In genomic region chr2:85159589-85159988, GRCh38 we compare ENCODE assay signal across 27 cellular contexts. TPM values are rescaled to one million over a fixed set of nuclear protein-coding genes. Genes with fewer than 3 reads are reported as not detected.
"Had no signal": no experiment of that assay in that cellular context is flagged by ENCODE, and none has a peak within 500 bp of the region (broad histone marks: within the 10 kb centered on the region; RNA-seq: fewer than 3 reads in every experiment).

No MANE protein-coding gene starts in this region.

- H3K4me3 ChIP-seq: gastrocnemius medialis, left lung, lower lobe of right lung, testis had no signal

- H3K9me3 Mint-ChIP-seq: activated CD4-positive, alpha-beta memory T cell treated with anti-CD3 and anti-CD28 coated beads for 36 hours; activated CD4-positive, alpha-beta T cell treated with anti-CD3 and anti-CD28 coated beads, Interleukin-2, amount 10 ng/mL, durations not matched to agents 24 days and 14 days; activated T-cell treated with anti-CD3 and anti-CD28 coated beads, Interleukin-2, amount 50 U/mL, for 4 hours; activated T-helper 17 cell treated with anti-CD3 and anti-CD28 coated beads, Interleukin-2, amount 50 U/mL, for 72 hours; dendritic cell treated with granulocyte-macrophage colony-stimulating factor and Interleukin-4, amounts not matched to agents 40 ng/mL and 50 ng/mL, for 4 days; naive thymus-derived CD8-positive, alpha-beta T cell; type B pancreatic cell had no signal

- H3K27me3 ChIP-seq: brain microvascular endothelial cell, gastrocnemius medialis, left lung, testis had no signal

- H3K36me3 ChIP-seq: brain microvascular endothelial cell, gastrocnemius medialis, left lung, lower lobe of right lung had no signal

- H3K36me3 Mint-ChIP-seq: activated CD4-positive, alpha-beta memory T cell treated with anti-CD3 and anti-CD28 coated beads for 36 hours; naive thymus-derived CD8-positive, alpha-beta T cell had no signal

- H3K27ac ChIP-seq: brain microvascular endothelial cell, epithelial cell of prostate, gastrocnemius medialis, parathyroid adenoma, testis had no signal

- H3K4me3 Mint-ChIP-seq: activated CD4-positive, alpha-beta memory T cell treated with anti-CD3 and anti-CD28 coated beads for 36 hours; activated CD4-positive, alpha-beta T cell treated with anti-CD3 and anti-CD28 coated beads, Interleukin-2, amount 10 ng/mL, durations not matched to agents 24 days and 14 days; activated T-cell treated with anti-CD3 and anti-CD28 coated beads, Interleukin-2, amount 50 U/mL, for 4 hours; activated T-helper 17 cell treated with anti-CD3 and anti-CD28 coated beads, Interleukin-2, amount 50 U/mL, for 72 hours; dendritic cell treated with granulocyte-macrophage colony-stimulating factor and Interleukin-4, amounts not matched to agents 40 ng/mL and 50 ng/mL, for 4 days; naive thymus-derived CD8-positive, alpha-beta T cell; type B pancreatic cell had no signal

- H3K4me1 Mint-ChIP-seq: activated CD4-positive, alpha-beta T cell treated with anti-CD3 and anti-CD28 coated beads, Interleukin-2, amount 10 ng/mL, durations not matched to agents 24 days and 14 days; activated T-helper 17 cell treated with anti-CD3 and anti-CD28 coated beads, Interleukin-2, amount 50 U/mL, for 72 hours; naive thymus-derived CD8-positive, alpha-beta T cell had no signal

- DNase-seq: activated CD4-positive, alpha-beta memory T cell treated with anti-CD3 and anti-CD28 coated beads for 36 hours; activated CD4-positive, alpha-beta T cell treated with anti-CD3 and anti-CD28 coated beads, Interleukin-2, amount 10 ng/mL, durations not matched to agents 24 days and 14 days; activated CD8-positive, alpha-beta memory T cell treated with anti-CD3 and anti-CD28 coated beads, Interleukin-2, amount 50 U/mL, for 48 hours; activated gamma-delta T cell treated with Interleukin-2 at 50 U/mL for 16 hours; activated naive CD4-positive, alpha-beta T cell treated with anti-CD3 and anti-CD28 coated beads, Interleukin-2, amount 50 U/mL, for 16 hours; activated T-cell treated with anti-CD3 and anti-CD28 coated beads, Interleukin-2, amount 50 U/mL, for 4 hours; amniotic stem cell; brain microvascular endothelial cell; central memory CD4-positive, alpha-beta T cell; gastrocnemius medialis; glutamatergic neuron; left lung; lower lobe of right lung; mesenchymal stem cell; naive thymus-derived CD8-positive, alpha-beta T cell; nucleus accumbens; right cardiac atrium; stimulated activated naive CD8-positive, alpha-beta T cell treated with anti-CD3 and anti-CD28 coated beads, Interleukin-15, Interleukin-2, amounts not matched to agents 100 U/mL and 50 U/mL, for 24 hours; T-helper 1 cell; testis had no signal

- H2AFZ ChIP-seq: parathyroid adenoma had no signal

- H3K27me3 Mint-ChIP-seq: activated CD4-positive, alpha-beta memory T cell treated with anti-CD3 and anti-CD28 coated beads for 36 hours; type B pancreatic cell had no signal

- H3K27ac Mint-ChIP-seq: activated CD4-positive, alpha-beta memory T cell treated with anti-CD3 and anti-CD28 coated beads for 36 hours; activated CD4-positive, alpha-beta T cell treated with anti-CD3 and anti-CD28 coated beads, Interleukin-2, amount 10 ng/mL, durations not matched to agents 24 days and 14 days; activated T-helper 17 cell treated with anti-CD3 and anti-CD28 coated beads, Interleukin-2, amount 50 U/mL, for 72 hours; dendritic cell treated with granulocyte-macrophage colony-stimulating factor and Interleukin-4, amounts not matched to agents 40 ng/mL and 50 ng/mL, for 4 days; naive thymus-derived CD8-positive, alpha-beta T cell had no signal

- FAIRE-seq: astrocyte, islet of Langerhans had no signal

- H3K9me3 ChIP-seq: gastrocnemius medialis, left lung, lower lobe of right lung, testis had no signal

- ATAC-seq: activated T-cell treated with anti-CD3 and anti-CD28 coated beads, Interleukin-2, amount 50 U/mL, for 4 hours; activated T-helper 17 cell treated with anti-CD3 and anti-CD28 coated beads, Interleukin-2, amount 50 U/mL, for 72 hours; gastrocnemius medialis; left lung; lower lobe of right lung; naive thymus-derived CD8-positive, alpha-beta T cell; right cardiac atrium; stimulated activated naive CD8-positive, alpha-beta T cell treated with anti-CD3 and anti-CD28 coated beads, Interleukin-15, Interleukin-2, amounts not matched to agents 100 U/mL and 50 U/mL, for 24 hours had no signal

RNA-seq across cellular contexts. Expression of gene TCF7L1, which starts 26.4 kb away (rescaled TPM):
- total RNA-seq: activated T-helper 17 cell treated with anti-CD3 and anti-CD28 coated beads, Interleukin-2, amount 50 U/mL, for 72 hours; naive thymus-derived CD8-positive, alpha-beta T cell had no signal
